ENCODE assay signal across 9 cellular contexts in genomic region chr13:94656766-94657165, GRCh38. TPM values are rescaled to one million over a fixed set of nuclear protein-coding genes. Genes with fewer than 3 reads are reported as not detected.
DNase-seq lines count a peak whose midpoint lies in the region; ATAC-seq and TF ChIP-seq lines count a peak whose summit lies in the region.
"Had no signal": no experiment of that assay in that cellular context is flagged by ENCODE, and none has a peak within 500 bp of the region (broad histone marks: within the 10 kb centered on the region; RNA-seq: fewer than 3 reads in every experiment).

No MANE protein-coding gene starts in this region.

- peaks cover 12% of the 10 kb centered on the region for H3K4me1 Mint-ChIP-seq in Caco-2 (ENCODE audit: low read depth, unreplicated experiment)

- no peaks in the 10 kb centered on the region for H3K9me3 Mint-ChIP-seq in Caco-2 (ENCODE audit: unreplicated experiment)

- no peak overlapping the region for H3K4me3 Mint-ChIP-seq in Caco-2 (ENCODE audit: unreplicated experiment)

- H3K4me1 ChIP-seq in KMS-11 (ENCODE audit: low read depth, poor library complexity, severe bottlenecking) (peaks cover 47% of the 10 kb centered on the region), Caco-2 (no peaks in the 10 kb centered on the region), lower lobe of right lung (no peaks in the 10 kb centered on the region)

- H3K9me3 ChIP-seq in Caco-2, result no peaks in the 10 kb centered on the region
- no peaks in the 10 kb centered on the region for H3K9me3 ChIP-seq in lower lobe of right lung

- peak; percentile 85 for ATAC-seq in GM21576 (IDR thresholded peaks at IDR 0.05; ENCODE audit: unreplicated experiment)
- no peak for ATAC-seq in lower lobe of right lung

- H4K20me1 ChIP-seq in KMS-11 (ENCODE audit: insufficient read depth), result no peaks in the 10 kb centered on the region

- no TSS peak for BruUV-seq in Caco-2 (replicated peaks; lab: Mats Ljungman, UMichigan)

- peaks cover 4% of the 10 kb centered on the region for H3K27me3 Mint-ChIP-seq in Caco-2 (ENCODE audit: insufficient read depth, unreplicated experiment)

- POLR2A ChIA-PET in Caco-2 (lab: Charles Lee), result no interaction called here

- peak overlapping the region; percentile 61 for H3K27ac ChIP-seq in KMS-11
- H3K27ac ChIP-seq in caudate nucleus (ENCODE audit: low read depth, low read length), result no peak overlapping the region
- no peak overlapping the region for H3K27ac ChIP-seq in lower lobe of right lung

- intact Hi-C loops in Caco-2 (cut with micrococcal nuclease; ENCODE audit: unreplicated experiment) (no loop called here), lower lobe of right lung (cut with DNase I) (no loop called here)

- CTCF ChIA-PET in Caco-2 (lab: Charles Lee), result interaction anchor here (0.6 kb wide), 1 partner anchor 9 kb away, joined by 4 read pairs; no protein-coding TSS in a partner anchor

- no peak overlapping the region; the same call in 1 of the 2 replicates for H3K9ac ChIP-seq in KMS-11

- H2AFZ ChIP-seq in KMS-11 (ENCODE audit: low read depth), result peak overlapping the region; percentile 30; the same call in 1 of the 2 replicates

- no peaks in the 10 kb centered on the region for H3K79me2 ChIP-seq in KMS-11 (ENCODE audit: insufficient read depth, low read depth)

- no peaks in the 10 kb centered on the region for H3K36me3 Mint-ChIP-seq in Caco-2 (ENCODE audit: insufficient read depth, unreplicated experiment)

- H3K27me3 ChIP-seq in KMS-11 (ENCODE audit: insufficient read depth, low read depth) (no peaks in the 10 kb centered on the region), Caco-2 (replicated peaks; ENCODE audit: control insufficient read depth, insufficient read depth, low read length) (no peaks in the 10 kb centered on the region), lower lobe of right lung (ENCODE audit: low read depth) (no peaks in the 10 kb centered on the region)

- no peak overlapping the region for H3K27ac Mint-ChIP-seq in Caco-2 (ENCODE audit: unreplicated experiment)

- H3K4me2 ChIP-seq in KMS-11, result peak overlapping the region; percentile 29

- H3K4me3 ChIP-seq in GM12864 (ENCODE audit: low read depth, low read length) (no peak overlapping the region), KMS-11 (IDR thresholded peaks at IDR 0.05; ENCODE audit: insufficient read depth, low read depth, low read length) (no peak overlapping the region), fibroblast of pulmonary artery (replicated peaks; ENCODE audit: low read depth, low read length) (no peak overlapping the region), Caco-2 (ENCODE audit: low read depth, low read length) (no peak overlapping the region), lower lobe of right lung (no peak overlapping the region)

- DNase-seq in GM12864 (ENCODE audit: low read depth), result no peak
- DNase-seq in fibroblast of pulmonary artery (ENCODE audit: low read depth), result peak; percentile 78
- no peak for DNase-seq in Caco-2
- DNase-seq in caudate nucleus (lab: John Stamatoyannopoulos, UW), result no peak
- DNase-seq in DMS 273 treated with DMSO at 0.1 percent for 48 hours (lab: John Stamatoyannopoulos, UW), result no peak
- no peak for DNase-seq in lower lobe of right lung

- TF ChIP-seq CTCF in GM12864 (IDR thresholded peaks at IDR 0.05; ENCODE audit: low read depth, low read length, missing control alignments) (peak; percentile 8), KMS-11 (conservative IDR thresholded peaks at IDR 0.05; ENCODE audit: low read depth, low read length) (no peak), fibroblast of pulmonary artery (IDR thresholded peaks at IDR 0.05; ENCODE audit: low read length, missing control alignments) (peak; percentile 11), Caco-2 (IDR thresholded peaks at IDR 0.05; ENCODE audit: insufficient read depth in 1 of 2, low read depth in 1 of 2, low read length in 1 of 2, severe bottlenecking in 1 of 2, unreplicated experiment in 1 of 2) (no peak), lower lobe of right lung (IDR thresholded peaks at IDR 0.05) (no peak)

- H3K36me3 ChIP-seq in KMS-11 (ENCODE audit: insufficient read depth) (no peaks in the 10 kb centered on the region), Caco-2 (ENCODE audit: control insufficient read depth, insufficient read depth, low read length) (no peaks in the 10 kb centered on the region), lower lobe of right lung (no peaks in the 10 kb centered on the region)

RNA-seq across cellular contexts. Expression of gene GPR180, which starts 55.1 kb away (rescaled TPM):
- total RNA-seq in Caco-2 (2022), result 6.4 and 7.1 TPM in 2 replicates
- 5.5 TPM for total RNA-seq in lower lobe of right lung

RNA-seq across cellular contexts. Expression of gene SOX21, which starts 55.6 kb away (rescaled TPM):
- total RNA-seq in Caco-2 (2022) (0.14 TPM in 1 of 2 replicates, not detected in the other), lower lobe of right lung (0.18 TPM)
- total RNA-seq: subcutaneous adipose tissue had no signal

Comparison
In these comparisons a context has a peak if more than half of its experiments do, and no peak if none do; other contexts are left out.
1. CTCF ChIP-seq: peak in GM12864 (single experiment) and fibroblast of pulmonary artery (single experiment); none in KMS-11 (single experiment), Caco-2 (0 of 2) and lower lobe of right lung (single experiment).